ENCODE assay signal across 8 cellular contexts in genomic region chr16:21801538-21802351, GRCh38. TPM values are rescaled to one million over a fixed set of nuclear protein-coding genes. Genes with fewer than 3 reads are reported as not detected.
DNase-seq lines count a peak whose midpoint lies in the region; ATAC-seq, FAIRE-seq and TF ChIP-seq lines count a peak whose summit lies in the region.
"Not testable (repeated sequence)": the region's sequence is repeated elsewhere in the genome, so short reads cannot be mapped to it uniquely, and the experiment has no call there.

No MANE protein-coding gene starts in this region.

- H3K4me3 ChIP-seq in K562, gastroesophageal sphincter: not testable (repeated sequence)

- not testable (repeated sequence) for H3K4me1 Mint-ChIP-seq in HFFc6 (ENCODE audit: low read depth)

- H3K9ac ChIP-seq in K562 (ENCODE audit: insufficient read depth in 1 of 2, low read depth in 2 of 2, low read length in 2 of 2), result not testable (repeated sequence)

- not testable (repeated sequence) for TF ChIP-seq EP300 in K562 (IDR thresholded peaks at IDR 0.05; ENCODE audit: low read length); gastroesophageal sphincter (IDR thresholded peaks at IDR 0.05)

- peak; percentile 79 for TF ChIP-seq CTCF in HFFc6 (IDR thresholded peaks at IDR 0.05)
- peak; percentile 24 to 55 (median 36); a peak in 4 of 6 replicates for TF ChIP-seq CTCF in K562 (IDR thresholded peaks at IDR 0.05 in 2 of 3, conservative IDR thresholded peaks at IDR 0.05 in 1 of 3; ENCODE audit: insufficient read depth in 2 of 3, low read depth in 1 of 3, low read length in 3 of 3)
- peak in 3 of 4 experiments; percentile 39 to 44 (median 42) for TF ChIP-seq CTCF in gastroesophageal sphincter (IDR thresholded peaks at IDR 0.05)

- peak; percentile 8 for DNase-seq in COLO668 (lab: John Stamatoyannopoulos, UW; ENCODE audit: unreplicated experiment)
- DNase-seq in HFFc6, result peak; percentile 35
- DNase-seq in NCI-H524 (lab: John Stamatoyannopoulos, UW), result peak; percentile 17 to 41
- peak; percentile 13 for DNase-seq in UCSD-AML1 (lab: John Stamatoyannopoulos, UW; ENCODE audit: unreplicated experiment)
- DNase-seq in K562 (ENCODE audit: extremely low read depth in 1 of 4, low spot score in 3 of 4), result peak in 1 of 4 experiments; percentile 40
- DNase-seq in mucosa of gallbladder (ENCODE audit: low spot score), result peak; percentile 23
- not testable (repeated sequence) for DNase-seq in stimulated activated naive CD8-positive, alpha-beta T cell treated with anti-CD3 and anti-CD28 coated beads, Interleukin-15, Interleukin-2, amounts not matched to agents 100 U/mL and 50 U/mL, for 24 hours

- H3K36me3 Mint-ChIP-seq in HFFc6 (ENCODE audit: low read depth), result not testable (repeated sequence)

- not testable (repeated sequence) for H3K9me3 ChIP-seq in K562 (replicated peaks; ENCODE audit: control insufficient read depth, insufficient read depth, low read depth, low read length); gastroesophageal sphincter

- 4% methylated on average over 11 of the region's 13 CpGs for WGBS in K562 (ENCODE audit: insufficient coverage, low coverage, missing lambda C conversion rate)
- WGBS in gastroesophageal sphincter (ENCODE audit: low coverage in 1 of 2), 2 donors, result 39 to 64% methylated on average over 7 to 9 of the region's 13 CpGs

- POLR2A ChIA-PET in K562 (lab: Yijun Ruan, JAX), result not testable (repeated sequence)

- H2AFZ ChIP-seq in K562 (ENCODE audit: low read depth, low read length), result not testable (repeated sequence)

- H3K27ac ChIP-seq in K562 (ENCODE audit: extremely low read depth, low read depth, low read length); gastroesophageal sphincter: not testable (repeated sequence)

- CTCF ChIA-PET in K562 (lab: Yijun Ruan, JAX; ENCODE audit: low intra/inter-chr PET ratio), result not testable (repeated sequence)

- TF ChIP-seq RAD21 in K562 (CRISPR knock-in tag; conservative IDR thresholded peaks at IDR 0.05 in 1 of 2, IDR thresholded peaks at IDR 0.05 in 1 of 2), result peak; percentile 58 to 73

- ATAC-seq in K562, result peak; percentile 89
- ATAC-seq in gastroesophageal sphincter, result not testable (repeated sequence)
- peak; percentile 43 for ATAC-seq in stimulated activated naive CD8-positive, alpha-beta T cell treated with anti-CD3 and anti-CD28 coated beads, Interleukin-15, Interleukin-2, amounts not matched to agents 100 U/mL and 50 U/mL, for 24 hours

- FAIRE-seq in K562 (lab: Jason Lieb, UNC), result not testable (repeated sequence)

- BruUV-seq in K562 (replicated peaks; lab: Mats Ljungman, UMichigan), result not testable (repeated sequence)

- not testable (repeated sequence) for H3K27me3 Mint-ChIP-seq in HFFc6 (ENCODE audit: insufficient read depth)

- H3K27me3 ChIP-seq in K562 (ENCODE audit: control insufficient read depth in 2 of 2, insufficient read depth in 2 of 2, low read length in 2 of 2); gastroesophageal sphincter: not testable (repeated sequence)

- intact Hi-C loops in K562 (cut with micrococcal nuclease), result not testable (repeated sequence)

- H3K9me3 Mint-ChIP-seq in HFFc6, result not testable (repeated sequence)

- H3K36me3 ChIP-seq in K562 (ENCODE audit: control insufficient read depth, insufficient read depth, low read length), result not testable (repeated sequence)
- H3K36me3 ChIP-seq in gastroesophageal sphincter, result peaks cover 0 to 19% of the 10 kb centered on the region in 2 donors

- not testable (repeated sequence) for H4K20me1 ChIP-seq in K562 (replicated peaks; ENCODE audit: control insufficient read depth, insufficient read depth, low read length)

- not testable (repeated sequence) for H3K27ac Mint-ChIP-seq in HFFc6

- not testable (repeated sequence) for TF ChIP-seq POLR2A in K562 (conservative IDR thresholded peaks at IDR 0.05); gastroesophageal sphincter (IDR thresholded peaks at IDR 0.05)

- H3K9me1 ChIP-seq in K562 (ENCODE audit: control insufficient read depth, insufficient read depth, low read length), result not testable (repeated sequence)

- in situ Hi-C loops in K562 (cut with MboI), result loop anchor here (25.0 kb wide), 2 partner anchors 89 to 311 kb away; no protein-coding TSS in a partner anchor

- H3K4me3 Mint-ChIP-seq in HFFc6, result not testable (repeated sequence)

- H3K4me2 ChIP-seq in K562 (ENCODE audit: insufficient read depth, low read length), result not testable (repeated sequence)

- not testable (repeated sequence) for H3K4me1 ChIP-seq in K562 (replicated peaks in 1 of 2; ENCODE audit: control insufficient read depth in 2 of 2, insufficient read depth in 2 of 2, low read length in 2 of 2); gastroesophageal sphincter

- not testable (repeated sequence) for H3K79me2 ChIP-seq in K562 (ENCODE audit: control insufficient read depth, insufficient read depth, low read length)

TF ChIP-seq in K562, 482 proteins besides CTCF, POLR2A, EP300 and RAD21:
- peak; percentile 40 for TF ChIP-seq DEAF1 (CRISPR knock-in tag; IDR thresholded peaks at IDR 0.05)

RNA-seq across cellular contexts. Expression of gene NPIPB4, which starts 55.8 kb away (rescaled TPM):
- 10 to 100 TPM; 35.3 to 49.8 (median 40.8) TPM for total RNA-seq in HFFc6 (2021; fragmentation: NEBNext Ultra II Directional; extraction: Animal tissue kit (Norgen Biotek cat#: 25700))
- total RNA-seq in K562 (2011; cell fraction: chromatin; rRNA removed; ENCODE audit: low replicate concordance), result 373 and 1,038 TPM in 2 replicates
- 171 and 261 TPM in 2 replicates for total RNA-seq in K562 (2011; cell fraction: nucleolus; rRNA removed)
- total RNA-seq in K562 (2011; cell fraction: nucleoplasm; rRNA removed), result 395 and 684 TPM in 2 replicates
- total RNA-seq in K562 (2014; rRNA removed), result 9.1 and 11.6 TPM in 2 replicates
- 50.7 and 55.1 TPM in 2 replicates for total RNA-seq in K562 (2014; rRNA removed; fragmentation: Illumina TruSeq; extraction: Trizol)
- 41.3 and 45.2 TPM in 2 replicates for total RNA-seq in K562 (2015; rRNA removed; fragmentation: Illumina TruSeq; extraction: Trizol)
- 77.3 and 78.6 TPM in 2 replicates for total RNA-seq in K562 (2021)
- polyA plus RNA-seq in K562 (2011; rRNA removed), result 35.6 and 37.6 TPM in 2 replicates
- 6.8 and 14.5 TPM in 2 replicates for polyA plus RNA-seq in K562 (2011; cell fraction: cytosol; rRNA removed)
- 112 and 119 TPM in 2 replicates for polyA plus RNA-seq in K562 (2011; cell fraction: nucleus; rRNA removed)
- 40.1 and 42.8 TPM in 2 replicates for polyA plus RNA-seq in K562 (2012)
- polyA plus RNA-seq in K562 (2014; fragmentation: Illumina TruSeq; extraction: Trizol), result 36.4 and 42.2 TPM in 2 replicates
- 1 to 10 TPM; 2.4 to 3.2 TPM for polyA plus RNA-seq in K562 (2014; fragmentation: Nextera tagmentation; extraction: Ambion mirVana)
- polyA plus RNA-seq in K562 (2014; rRNA removed), result 39.8 and 50.9 TPM in 2 replicates
- polyA minus RNA-seq in K562 (2011; rRNA and poly(A)+ RNA removed), result 101 and 102 TPM in 2 replicates
- polyA minus RNA-seq in K562 (2011; cell fraction: cytosol; rRNA and poly(A)+ RNA removed), result 25.8 and 29.8 TPM in 2 replicates
- polyA minus RNA-seq in K562 (2011; cell fraction: nucleus; rRNA and poly(A)+ RNA removed), result 96.1 and 113 TPM in 2 replicates
- total RNA-seq in gastroesophageal sphincter, result 10 to 100 TPM in 3 of 4 donors, 1 to 10 TPM in 1; 2.6 to 98.7 (median 49.4) TPM
- 98.3 TPM for total RNA-seq in mucosa of gallbladder
